In the genomic region with DNA sequence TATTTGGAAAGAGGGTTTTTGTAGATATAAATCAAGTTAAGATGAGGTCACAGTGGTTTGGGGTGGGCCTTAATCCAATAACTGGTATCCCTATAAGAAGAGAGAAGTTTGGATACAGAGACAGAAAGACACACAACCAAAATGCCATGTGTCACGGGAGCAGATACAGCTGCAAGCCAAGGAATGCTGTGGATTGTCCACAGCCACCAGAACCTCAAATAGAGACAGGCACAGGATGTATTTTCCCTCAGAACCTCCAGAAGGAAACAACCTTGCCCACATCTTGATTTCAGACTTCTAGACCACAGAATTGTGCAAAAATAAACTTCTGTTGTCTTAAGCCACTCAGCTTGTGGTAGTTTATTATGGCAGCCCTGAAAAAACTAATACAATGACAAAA, we compare ENCODE assay signal across 25 cellular contexts.
"Had no signal": no experiment of that assay in that cellular context is flagged by ENCODE, and none has a peak within 500 bp of the region (broad histone marks: within the 10 kb centered on the region; RNA-seq: fewer than 3 reads in every experiment).

No MANE protein-coding gene starts in this region.

- ATAC-seq: foreskin keratinocyte; gastroesophageal sphincter; heart left ventricle; left colon; left lobe of liver; lower lobe of right lung; mucosa of descending colon; naive thymus-derived CD4-positive, alpha-beta T cell had no signal

- H3K9me3 ChIP-seq: esophagus muscularis mucosa, gastroesophageal sphincter, heart left ventricle, lower lobe of right lung, mucosa of descending colon had no signal

- H2AFZ ChIP-seq: hepatocyte had no signal

- H3K27me3 ChIP-seq: dorsolateral prefrontal cortex, esophagus muscularis mucosa, gastroesophageal sphincter, heart left ventricle, hepatocyte had no signal

- H3K27ac ChIP-seq: dorsolateral prefrontal cortex, esophagus muscularis mucosa, foreskin keratinocyte, gastroesophageal sphincter, heart left ventricle, hepatocyte, left ventricle myocardium inferior, lower lobe of right lung had no signal

- H3K79me2 ChIP-seq: hepatocyte had no signal

- H3K36me3 ChIP-seq: esophagus muscularis mucosa, gastroesophageal sphincter, heart left ventricle, left ventricle myocardium inferior, lower lobe of right lung had no signal

- H3K4me1 ChIP-seq: esophagus muscularis mucosa, foreskin keratinocyte, gastroesophageal sphincter, heart left ventricle, left ventricle myocardium inferior, lower lobe of right lung had no signal

- H3K4me3 ChIP-seq: coronary artery, dorsolateral prefrontal cortex, esophagus muscularis mucosa, gastroesophageal sphincter, heart left ventricle, hepatocyte, left ventricle myocardium inferior, lower lobe of right lung, mucosa of descending colon had no signal

- DNase-seq: dermis blood vessel endothelial cell; dorsolateral prefrontal cortex; effector CD4-positive, alpha-beta T cell; effector memory CD4-positive, alpha-beta T cell; foreskin keratinocyte; heart left ventricle; hypothalamus; immature natural killer cell; islet precursor cell; kidney; kidney glomerular epithelial cell; left colon; left ventricle myocardium inferior; lower lobe of right lung; mesenchymal stem cell; mucosa of descending colon; naive thymus-derived CD4-positive, alpha-beta T cell had no signal

- H3K4me2 ChIP-seq: hepatocyte had no signal

- FAIRE-seq: colon, endothelial cell of umbilical vein, frontal cortex, kidney had no signal
